ENCODE assay signal across 11 cellular contexts in the genomic region with DNA sequence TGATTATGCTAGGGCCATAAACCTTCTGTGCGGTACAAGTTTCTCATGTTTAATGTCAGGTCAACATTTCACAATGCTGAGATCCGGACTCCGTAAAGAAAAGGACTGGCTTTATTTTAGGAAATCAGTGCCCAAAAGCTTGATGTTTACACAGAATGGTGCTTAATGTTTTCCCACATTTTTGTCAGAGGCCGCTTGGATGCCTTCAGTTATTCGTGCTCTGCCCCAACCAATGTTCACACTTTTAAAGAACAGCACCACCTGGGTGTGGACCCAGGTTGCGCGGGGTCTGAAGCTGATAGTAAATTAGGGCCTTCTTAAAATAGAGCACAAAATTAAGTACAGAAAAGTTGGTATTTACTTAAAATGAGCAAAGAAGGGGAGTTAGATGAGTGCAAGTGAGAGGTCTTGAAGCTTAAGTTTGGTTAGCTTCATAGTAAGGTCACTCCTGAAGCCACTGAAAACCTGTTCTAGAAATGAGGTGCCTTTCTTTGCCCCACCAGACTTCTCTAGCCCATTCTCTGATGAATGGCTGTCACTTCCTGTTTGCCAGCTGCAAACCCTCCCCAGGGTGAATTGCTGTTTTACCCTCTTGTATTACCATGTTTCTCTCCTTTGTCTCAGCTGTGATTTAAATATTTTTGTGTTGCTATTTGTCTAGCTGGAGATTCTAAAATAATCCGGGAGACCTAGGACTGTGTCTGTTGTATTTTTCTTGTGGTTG. TPM values are rescaled to one million over a fixed set of nuclear protein-coding genes. Genes with fewer than 3 reads are reported as not detected.
DNase-seq lines count a peak whose midpoint lies in the region; ATAC-seq and TF ChIP-seq lines count a peak whose summit lies in the region.
"Had no signal": no experiment of that assay in that cellular context is flagged by ENCODE, and none has a peak within 500 bp of the region (broad histone marks: within the 10 kb centered on the region; RNA-seq: fewer than 3 reads in every experiment).

No MANE protein-coding gene starts in this region.

- peaks cover 8% of the 10 kb centered on the region for H3K4me1 Mint-ChIP-seq in activated naive CD8-positive, alpha-beta T cell treated with anti-CD3 and anti-CD28 coated beads, Interleukin-2, amount 50 U/mL, for 24 hours
- H3K4me1 Mint-ChIP-seq in activated naive CD8-positive, alpha-beta T cell treated with anti-CD3 and anti-CD28 coated beads for 36 hours: peaks cover 6% of the 10 kb centered on the region
- H3K4me1 Mint-ChIP-seq in activated T-helper 1 cell treated with anti-CD3 and anti-CD28 coated beads, Interleukin-12 subunit alpha, Interleukin-12 subunit beta, Interleukin-2, Interleukin-4 antibody, amounts not matched to agents 30 ng/mL and 10 ng/mL and 1 ng/mL, durations not matched to agents 14 hours and 24 hours and 36 hours (ENCODE audit: low read depth): no peaks in the 10 kb centered on the region

- ATAC-seq in activated naive CD8-positive, alpha-beta T cell treated with anti-CD3 and anti-CD28 coated beads, Interleukin-2, amount 50 U/mL, for 24 hours: no peak
- ATAC-seq in Panc1 (no peak), GM19463 (IDR thresholded peaks at IDR 0.05; ENCODE audit: unreplicated experiment) (no peak)

- no peak overlapping the region for H3K4me3 ChIP-seq in Panc1 (ENCODE audit: low read depth in 2 of 2, low read length in 2 of 2)
- H3K4me3 ChIP-seq: dorsolateral prefrontal cortex had no signal

- no peaks in the 10 kb centered on the region for H3K27me3 ChIP-seq in Panc1 (ENCODE audit: control insufficient read depth, insufficient read depth, low read length)
- H3K27me3 ChIP-seq: dorsolateral prefrontal cortex had no signal

- peak; percentile 3 for DNase-seq in activated naive CD8-positive, alpha-beta T cell treated with anti-CD3 and anti-CD28 coated beads, Interleukin-2, amount 50 U/mL, for 24 hours
- DNase-seq in activated naive CD8-positive, alpha-beta T cell treated with anti-CD3 and anti-CD28 coated beads for 36 hours: no peak
- DNase-seq in Panc1 (ENCODE audit: low read depth, low spot score) (no peak), iPS-NIHi7 (ENCODE audit: extremely low spot score) (peak; percentile 37), COR-L47 (lab: John Stamatoyannopoulos, UW) (no peak), HUDEP-2 (lab: John Stamatoyannopoulos, UW; ENCODE audit: unreplicated experiment in 76 of 76) (no peak)
- DNase-seq in activated T-helper 1 cell treated with anti-CD3 and anti-CD28 coated beads, Interleukin-12 subunit alpha, Interleukin-12 subunit beta, Interleukin-2, Interleukin-4 antibody, amounts not matched to agents 30 ng/mL and 10 ng/mL and 1 ng/mL, durations not matched to agents 14 hours and 24 hours and 36 hours (ENCODE audit: low spot score): no peak
- DNase-seq: dorsolateral prefrontal cortex had no signal

- H3K4me1 ChIP-seq in Panc1 (ENCODE audit: control insufficient read depth, insufficient read depth, low read length): peaks cover 12% of the 10 kb centered on the region

- in situ Hi-C loops in Panc1 (cut with HindIII; ENCODE audit: low pct_unique_long_range_greater_than_20kb, low sequenced_read_pairs): no loop called here

- no peak overlapping the region for H3K4me3 Mint-ChIP-seq in activated naive CD8-positive, alpha-beta T cell treated with anti-CD3 and anti-CD28 coated beads, Interleukin-2, amount 50 U/mL, for 24 hours
- H3K4me3 Mint-ChIP-seq in activated naive CD8-positive, alpha-beta T cell treated with anti-CD3 and anti-CD28 coated beads for 36 hours: no peak overlapping the region
- no peak overlapping the region for H3K4me3 Mint-ChIP-seq in activated T-helper 1 cell treated with anti-CD3 and anti-CD28 coated beads, Interleukin-12 subunit alpha, Interleukin-12 subunit beta, Interleukin-2, Interleukin-4 antibody, amounts not matched to agents 30 ng/mL and 10 ng/mL and 1 ng/mL, durations not matched to agents 14 hours and 24 hours and 36 hours
- H3K4me3 Mint-ChIP-seq: activated naive CD4-positive, alpha-beta T cell treated with anti-CD3 and anti-CD28 coated beads, Interleukin-2, amount 50 U/mL, for 24 hours; CD4-positive, alpha-beta memory T cell had no signal

- BruUV-seq in Panc1 (replicated peaks; lab: Mats Ljungman, UMichigan): no TSS peak

- no peak overlapping the region for H3K27ac Mint-ChIP-seq in activated naive CD8-positive, alpha-beta T cell treated with anti-CD3 and anti-CD28 coated beads, Interleukin-2, amount 50 U/mL, for 24 hours
- H3K27ac Mint-ChIP-seq in activated naive CD8-positive, alpha-beta T cell treated with anti-CD3 and anti-CD28 coated beads for 36 hours: no peak overlapping the region
- no peak overlapping the region for H3K27ac Mint-ChIP-seq in activated T-helper 1 cell treated with anti-CD3 and anti-CD28 coated beads, Interleukin-12 subunit alpha, Interleukin-12 subunit beta, Interleukin-2, Interleukin-4 antibody, amounts not matched to agents 30 ng/mL and 10 ng/mL and 1 ng/mL, durations not matched to agents 14 hours and 24 hours and 36 hours
- H3K27ac Mint-ChIP-seq: activated naive CD4-positive, alpha-beta T cell treated with anti-CD3 and anti-CD28 coated beads, Interleukin-2, amount 50 U/mL, for 24 hours had no signal

- no peaks in the 10 kb centered on the region for H3K9me3 Mint-ChIP-seq in activated naive CD8-positive, alpha-beta T cell treated with anti-CD3 and anti-CD28 coated beads, Interleukin-2, amount 50 U/mL, for 24 hours
- H3K9me3 Mint-ChIP-seq in activated naive CD8-positive, alpha-beta T cell treated with anti-CD3 and anti-CD28 coated beads for 36 hours: no peaks in the 10 kb centered on the region
- no peaks in the 10 kb centered on the region for H3K9me3 Mint-ChIP-seq in activated T-helper 1 cell treated with anti-CD3 and anti-CD28 coated beads, Interleukin-12 subunit alpha, Interleukin-12 subunit beta, Interleukin-2, Interleukin-4 antibody, amounts not matched to agents 30 ng/mL and 10 ng/mL and 1 ng/mL, durations not matched to agents 14 hours and 24 hours and 36 hours
- H3K9me3 Mint-ChIP-seq: activated naive CD4-positive, alpha-beta T cell treated with anti-CD3 and anti-CD28 coated beads, Interleukin-2, amount 50 U/mL, for 24 hours; CD4-positive, alpha-beta memory T cell had no signal

- peak overlapping the region; percentile 66; the same call in 1 of the 2 replicates for H3K27ac ChIP-seq in Panc1 (ENCODE audit: low read length)
- H3K27ac ChIP-seq: dorsolateral prefrontal cortex had no signal

- H3K27me3 Mint-ChIP-seq in activated naive CD8-positive, alpha-beta T cell treated with anti-CD3 and anti-CD28 coated beads, Interleukin-2, amount 50 U/mL, for 24 hours: peaks cover 11% of the 10 kb centered on the region
- no peaks in the 10 kb centered on the region for H3K27me3 Mint-ChIP-seq in activated naive CD8-positive, alpha-beta T cell treated with anti-CD3 and anti-CD28 coated beads for 36 hours
- H3K27me3 Mint-ChIP-seq in activated T-helper 1 cell treated with anti-CD3 and anti-CD28 coated beads, Interleukin-12 subunit alpha, Interleukin-12 subunit beta, Interleukin-2, Interleukin-4 antibody, amounts not matched to agents 30 ng/mL and 10 ng/mL and 1 ng/mL, durations not matched to agents 14 hours and 24 hours and 36 hours (ENCODE audit: insufficient read depth): no peaks in the 10 kb centered on the region

- POLR2A ChIA-PET in Panc1 (lab: Charles Lee): no interaction called here

- H3K9me3 ChIP-seq in Panc1 (ENCODE audit: control insufficient read depth, insufficient read depth, low read depth, low read length): no peaks in the 10 kb centered on the region

- CTCF ChIA-PET in Panc1 (lab: Charles Lee): interaction anchor here (0.5 kb wide), 1 partner anchor 129 kb away, joined by 4 read pairs; no protein-coding TSS in a partner anchor

- H3K36me3 ChIP-seq in Panc1 (ENCODE audit: control insufficient read depth, insufficient read depth, low read length): no peaks in the 10 kb centered on the region

- intact Hi-C loops in Panc1 (cut with micrococcal nuclease; ENCODE audit: unreplicated experiment): no loop called here
- intact Hi-C loops in activated T-helper 1 cell treated with anti-CD3 and anti-CD28 coated beads, Interleukin-12 subunit alpha, Interleukin-12 subunit beta, Interleukin-2, Interleukin-4 antibody, amounts not matched to agents 30 ng/mL and 10 ng/mL and 1 ng/mL, durations not matched to agents 14 hours and 24 hours and 36 hours (cut with micrococcal nuclease): loop anchor here (1.0 to 5.0 kb wide), 2 partner anchors 208 to 253 kb away; no protein-coding TSS in a partner anchor

- peak; percentile 32 for TF ChIP-seq CTCF in Panc1 (IDR thresholded peaks at IDR 0.05)

- no peaks in the 10 kb centered on the region for H3K36me3 Mint-ChIP-seq in activated naive CD8-positive, alpha-beta T cell treated with anti-CD3 and anti-CD28 coated beads, Interleukin-2, amount 50 U/mL, for 24 hours (ENCODE audit: low read depth)
- H3K36me3 Mint-ChIP-seq in activated naive CD8-positive, alpha-beta T cell treated with anti-CD3 and anti-CD28 coated beads for 36 hours: no peaks in the 10 kb centered on the region
- H3K36me3 Mint-ChIP-seq in activated T-helper 1 cell treated with anti-CD3 and anti-CD28 coated beads, Interleukin-12 subunit alpha, Interleukin-12 subunit beta, Interleukin-2, Interleukin-4 antibody, amounts not matched to agents 30 ng/mL and 10 ng/mL and 1 ng/mL, durations not matched to agents 14 hours and 24 hours and 36 hours (ENCODE audit: low read depth): no peaks in the 10 kb centered on the region
- H3K36me3 Mint-ChIP-seq: CD4-positive, alpha-beta memory T cell had no signal

RNA-seq across cellular contexts. Expression of a gene that starts 20.5 kb away (rescaled TPM):
- not detected for total RNA-seq in activated naive CD8-positive, alpha-beta T cell treated with anti-CD3 and anti-CD28 coated beads for 36 hours
- total RNA-seq in Panc1 (2021; ENCODE audit: unreplicated experiment): 0.26 TPM
- not detected for polyA plus RNA-seq in Panc1 (2012; ENCODE audit: insufficient read length)
- total RNA-seq in activated T-helper 1 cell treated with anti-CD3 and anti-CD28 coated beads, Interleukin-12 subunit alpha, Interleukin-12 subunit beta, Interleukin-2, Interleukin-4 antibody, amounts not matched to agents 30 ng/mL and 10 ng/mL and 1 ng/mL, durations not matched to agents 14 hours and 24 hours and 36 hours: not detected in 2 replicates

Comparison
In these comparisons a context has a peak if more than half of its experiments do, and no peak if none do; other contexts are left out.
1. DNase-seq: peak in activated naive CD8-positive, alpha-beta T cell treated with anti-CD3 and anti-CD28 coated beads, Interleukin-2, amount 50 U/mL, for 24 hours (single experiment) and iPS-NIHi7 (single experiment); none in activated naive CD8-positive, alpha-beta T cell treated with anti-CD3 and anti-CD28 coated beads for 36 hours (single experiment), Panc1 (single experiment), COR-L47 (single experiment), HUDEP-2 (0 of 76) and activated T-helper 1 cell treated with anti-CD3 and anti-CD28 coated beads, Interleukin-12 subunit alpha, Interleukin-12 subunit beta, Interleukin-2, Interleukin-4 antibody, amounts not matched to agents 30 ng/mL and 10 ng/mL and 1 ng/mL, durations not matched to agents 14 hours and 24 hours and 36 hours (single experiment).